Comparison of ENCODE assay signal across 14 cellular contexts in genomic region chr1:22117851-22118250, GRCh38. TPM values are rescaled to one million over a fixed set of nuclear protein-coding genes. Genes with fewer than 3 reads are reported as not detected.
DNase-seq lines count a peak whose midpoint lies in the region; TF ChIP-seq lines count a peak whose summit lies in the region.
"Had no signal": no experiment of that assay in that cellular context is flagged by ENCODE, and none has a peak within 500 bp of the region (broad histone marks: within the 10 kb centered on the region; RNA-seq: fewer than 3 reads in every experiment).

No MANE protein-coding gene starts in this region.

- H3K27ac ChIP-seq in neural progenitor cell, result no peak overlapping the region
- H3K27ac ChIP-seq: body of pancreas had no signal

- peaks cover 19% of the 10 kb centered on the region for H3K27me3 Mint-ChIP-seq in neural progenitor cell (ENCODE audit: insufficient read depth, low read depth)
- no peaks in the 10 kb centered on the region for H3K27me3 Mint-ChIP-seq in progenitor cell of endocrine pancreas
- H3K27me3 Mint-ChIP-seq: CD8-positive, alpha-beta memory T cell had no signal

- H3K9me3 Mint-ChIP-seq in neural progenitor cell, result no peaks in the 10 kb centered on the region
- no peaks in the 10 kb centered on the region for H3K9me3 Mint-ChIP-seq in progenitor cell of endocrine pancreas (ENCODE audit: low read depth)
- H3K9me3 Mint-ChIP-seq: CD8-positive, alpha-beta memory T cell had no signal

- H3K27ac Mint-ChIP-seq in neural progenitor cell (peak overlapping the region; percentile 37), progenitor cell of endocrine pancreas (no peak overlapping the region)

- H3K4me2 ChIP-seq in neural progenitor cell, result no peak overlapping the region
- H3K4me2 ChIP-seq: smooth muscle cell had no signal

- no peaks in the 10 kb centered on the region for H3K27me3 ChIP-seq in neural progenitor cell
- H3K27me3 ChIP-seq: body of pancreas had no signal

- H3K4me1 ChIP-seq in neural progenitor cell, result peaks cover 38% of the 10 kb centered on the region

- peaks cover 12% of the 10 kb centered on the region for H3K79me2 ChIP-seq in neural progenitor cell (ENCODE audit: low read depth)

- no peak overlapping the region for H2AFZ ChIP-seq in neural progenitor cell (replicated peaks)

- no peaks in the 10 kb centered on the region for H3K36me3 ChIP-seq in neural progenitor cell

- H3K9me3 ChIP-seq in neural progenitor cell (ENCODE audit: low read depth), result no peaks in the 10 kb centered on the region
- H3K9me3 ChIP-seq: body of pancreas had no signal

- H3K4me1 Mint-ChIP-seq in neural progenitor cell, result peaks cover 73% of the 10 kb centered on the region
- H3K4me1 Mint-ChIP-seq in progenitor cell of endocrine pancreas (ENCODE audit: low read depth), result peaks cover 7% of the 10 kb centered on the region

- TF ChIP-seq CTCF in choroid plexus epithelial cell (conservative IDR thresholded peaks at IDR 0.05; ENCODE audit: low read depth, low read length) (no peak), neural progenitor cell (IDR thresholded peaks at IDR 0.05) (no peak), progenitor cell of endocrine pancreas (IDR thresholded peaks at IDR 0.05; ENCODE audit: unreplicated experiment) (no peak)

- H4K20me1 ChIP-seq in neural progenitor cell (ENCODE audit: low read depth), result peaks cover 87% of the 10 kb centered on the region

- H3K4me3 ChIP-seq in choroid plexus epithelial cell (ENCODE audit: low read depth, low read length) (no peak overlapping the region), neural progenitor cell (no peak overlapping the region)
- H3K4me3 ChIP-seq: body of pancreas, smooth muscle cell had no signal

- H3K9ac ChIP-seq in neural progenitor cell, result no peak overlapping the region

- H3K4me3 Mint-ChIP-seq in neural progenitor cell, result no peak overlapping the region
- no peak overlapping the region for H3K4me3 Mint-ChIP-seq in progenitor cell of endocrine pancreas (ENCODE audit: low read depth)

- peaks cover 11% of the 10 kb centered on the region for H3F3A ChIP-seq in neural progenitor cell (ENCODE audit: low read depth)

- DNase-seq in NCI-H1105 treated with DMSO at 0.1 percent for 48 hours (lab: John Stamatoyannopoulos, UW) (peak; percentile 4), NCI-H1105 (lab: John Stamatoyannopoulos, UW) (no peak), LHCN-M2 (ENCODE audit: low read depth) (peak; percentile 46), choroid plexus epithelial cell (ENCODE audit: low read depth) (peak; percentile 50), neural progenitor cell (ENCODE audit: low spot score) (no peak), HuH-7.5 (ENCODE audit: low spot score) (no peak), T1000 (lab: John Stamatoyannopoulos, UW) (no peak), progenitor cell of endocrine pancreas (ENCODE audit: low spot score, unreplicated experiment) (no peak)
- DNase-seq: 8988T, body of pancreas, NCI-H526, Right ventricle myocardium superior had no signal

- peaks cover 18% of the 10 kb centered on the region for H3K36me3 Mint-ChIP-seq in neural progenitor cell
- peaks cover 9% of the 10 kb centered on the region for H3K36me3 Mint-ChIP-seq in progenitor cell of endocrine pancreas (ENCODE audit: insufficient read depth)

RNA-seq across cellular contexts. Expression of gene WNT4, which starts 25.0 kb away (rescaled TPM):
- total RNA-seq in LHCN-M2 (2014; rRNA removed), result not detected in 2 replicates
- polyA plus RNA-seq in LHCN-M2 (2012), result 0.07 TPM
- 0.03 TPM in 1 of 2 replicates, not detected in the other for total RNA-seq in neural progenitor cell (ENCODE audit: low replicate concordance)
- 0.74 and 0.98 TPM in 2 replicates for total RNA-seq in progenitor cell of endocrine pancreas
- total RNA-seq: CD8-positive, alpha-beta memory T cell; Right ventricle myocardium superior had no signal

Comparison
In these comparisons a context has a peak if more than half of its experiments do, and no peak if none do; other contexts are left out.
1. DNase-seq: peak in NCI-H1105 treated with DMSO at 0.1 percent for 48 hours (single experiment), LHCN-M2 (single experiment) and choroid plexus epithelial cell (single experiment); none in NCI-H1105 (single experiment), neural progenitor cell (single experiment), HuH-7.5 (single experiment), T1000 (single experiment) and progenitor cell of endocrine pancreas (single experiment).